In the genomic region with DNA sequence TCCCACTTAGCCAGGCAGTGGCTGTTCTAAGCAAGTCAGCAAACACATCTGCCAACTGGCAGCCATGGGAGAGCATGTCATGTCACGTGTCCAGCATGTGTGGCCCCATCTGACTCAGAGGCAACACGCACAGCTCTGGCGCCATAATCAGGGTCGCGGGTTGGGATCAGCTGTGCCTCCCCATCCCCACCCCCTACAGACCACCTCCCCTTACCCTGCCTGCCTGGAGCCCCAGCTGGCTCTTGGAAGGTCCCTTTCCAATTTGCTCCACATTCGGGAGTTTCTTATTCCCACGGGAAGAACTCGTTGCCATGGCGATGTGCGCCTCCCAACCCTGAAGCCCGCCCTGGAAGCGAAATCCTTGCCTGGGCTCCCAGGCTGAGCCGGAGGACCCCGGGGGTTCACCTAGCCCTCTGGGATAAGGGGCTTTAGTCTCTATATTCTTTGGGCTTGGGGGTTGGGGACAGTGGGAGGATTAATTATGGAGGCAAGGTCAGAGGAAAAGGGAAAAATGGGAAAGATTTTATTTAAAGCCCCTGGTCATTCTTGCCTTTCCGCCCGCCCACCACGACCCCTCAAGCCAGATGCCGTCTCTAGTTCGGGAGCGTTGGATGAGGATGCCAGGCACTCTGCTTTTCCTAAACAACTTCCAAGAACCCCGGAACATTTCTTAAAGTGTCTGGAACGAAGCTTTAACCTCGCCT, we compare ENCODE assay signal across 8 cellular contexts.
DNase-seq lines count a peak whose midpoint lies in the region; ATAC-seq lines count a peak whose summit lies in the region.

No MANE protein-coding gene starts in this region.

- peak overlapping the region; percentile 74 for H3K4me3 ChIP-seq in MG63

- DNase-seq in DMS53 treated with DMSO at 0.1 percent for 48 hours (lab: John Stamatoyannopoulos, UW; ENCODE audit: unreplicated experiment) (peak; percentile 8), MG63 (peak; percentile 92), anterior cingulate cortex (lab: John Stamatoyannopoulos, UW) (peak in 52 of 58 donors; percentile 27 to 81 (median 59)), hepatic stellate cell (ENCODE audit: low spot score) (peak; percentile 80), pons (ENCODE audit: low spot score) (peak; percentile 56)

- no peaks in the 10 kb centered on the region for H3K36me3 ChIP-seq in MG63

- no peaks in the 10 kb centered on the region for H3K27me3 ChIP-seq in MG63

- H3K9me3 ChIP-seq in MG63: no peaks in the 10 kb centered on the region

- ATAC-seq in GM19324 (IDR thresholded peaks at IDR 0.05; ENCODE audit: low FRiP score, unreplicated experiment) (no peak), HG03469 (IDR thresholded peaks at IDR 0.05; ENCODE audit: unreplicated experiment) (no peak), GM21367 (IDR thresholded peaks at IDR 0.05; ENCODE audit: unreplicated experiment) (no peak)

Comparison
In these comparisons a context has a peak if more than half of its experiments do, and no peak if none do; other contexts are left out.
1. DNase-seq: peak in every context shown above with its lines; median percentile 92 in MG63; 80 in hepatic stellate cell; 59 in anterior cingulate cortex; 56 in pons; 8 in DMS53 treated with DMSO at 0.1 percent for 48 hours.